ENCODE assay signal across 1 cellular context in the genomic region with DNA sequence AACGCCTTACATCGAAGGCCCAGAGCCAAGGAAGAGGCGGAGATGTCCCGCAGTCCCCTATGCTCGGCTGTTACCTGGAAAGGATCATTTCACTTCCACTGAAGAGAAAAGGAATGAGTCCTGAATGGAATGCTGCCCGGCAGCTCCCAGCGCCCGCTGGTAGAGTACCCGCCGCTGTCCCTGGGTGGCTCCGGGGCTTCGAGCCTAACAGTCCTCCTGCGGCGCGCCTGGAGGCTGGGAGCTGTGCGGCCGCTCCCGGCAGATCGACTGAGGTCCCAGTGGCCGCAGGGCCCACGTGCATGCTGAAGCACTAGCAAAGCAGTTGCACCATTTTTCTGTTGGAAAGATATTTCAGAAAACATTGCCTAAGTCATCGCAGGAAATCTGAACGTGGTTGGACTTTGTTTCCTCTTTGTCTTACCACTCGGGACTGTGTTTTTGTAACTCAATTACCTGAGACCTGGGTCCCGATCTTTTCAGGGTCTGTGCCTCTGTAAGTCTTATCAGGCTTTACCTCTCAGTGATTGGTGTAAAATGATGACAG.
TF ChIP-seq lines count a peak whose summit lies in the region.

No MANE protein-coding gene starts in this region.

TF ChIP-seq in IMR-90, 13 proteins besides CTCF, POLR2A, EP300 and RAD21 (continued from another document):
- TF ChIP-seq MXI1 (IDR thresholded peaks at IDR 0.05; ENCODE audit: borderline replicate concordance, low read depth, low read length), result no peak
TF ChIP-seq in IMR-90: peak in this region for 1.
